16 cellular contexts compared by ENCODE assay signal in genomic region chr17:56292010-56292409, GRCh38.
DNase-seq lines count a peak whose midpoint lies in the region; ATAC-seq and TF ChIP-seq lines count a peak whose summit lies in the region.
"Had no signal": no experiment of that assay in that cellular context is flagged by ENCODE, and none has a peak within 500 bp of the region (broad histone marks: within the 10 kb centered on the region; RNA-seq: fewer than 3 reads in every experiment).

No MANE protein-coding gene starts in this region.

- H3K4me1 Mint-ChIP-seq in WTC11 = no peaks in the 10 kb centered on the region

- H3K36me3 Mint-ChIP-seq in WTC11 = no peaks in the 10 kb centered on the region
- H3K36me3 Mint-ChIP-seq: naive thymus-derived CD8-positive, alpha-beta T cell had no signal

- in situ Hi-C loops in astrocyte of the cerebellum (cut with HindIII; ENCODE audit: low sequenced_read_pairs) = loop anchor here (5.0 kb wide), 1 partner anchor 75 kb away; no protein-coding TSS in a partner anchor

- peak; percentile 72 for DNase-seq in A172 (ENCODE audit: low spot score)
- DNase-seq in HS-5 (ENCODE audit: low read depth) = peak; percentile 75
- DNase-seq in astrocyte of the cerebellum (ENCODE audit: low read depth) = peak; percentile 51
- DNase-seq in iris pigment epithelial cell (ENCODE audit: low read depth) = peak; percentile 76
- DNase-seq in GF-D8 (lab: John Stamatoyannopoulos, UW) = no peak
- DNase-seq in nucleus accumbens (lab: John Stamatoyannopoulos, UW) = no peak
- DNase-seq in WTC11 (ENCODE audit: low spot score) = no peak
- no peak for DNase-seq in stimulated activated CD4-positive, alpha-beta T cell treated with anti-CD3 and anti-CD28 coated beads, Interleukin-15, amount 100 ng/mL, for 24 hours
- DNase-seq: activated gamma-delta T cell; DMS 273 treated with DMSO at 0.1 percent for 48 hours; GOT3; naive thymus-derived CD8-positive, alpha-beta T cell; NCI-H1105 treated with DMSO at 0.1 percent for 48 hours; T-helper 2 cell; testis had no signal

- CTCF ChIA-PET in WTC11 (lab: Charles Lee) = no interaction called here

- H3K4me3 Mint-ChIP-seq in WTC11 = no peak overlapping the region
- H3K4me3 Mint-ChIP-seq: central memory CD8-positive, alpha-beta T cell; naive thymus-derived CD8-positive, alpha-beta T cell had no signal

- no peaks in the 10 kb centered on the region for H3K27me3 Mint-ChIP-seq in WTC11 (ENCODE audit: low read depth)
- H3K27me3 Mint-ChIP-seq: central memory CD8-positive, alpha-beta T cell had no signal

- no peak overlapping the region for H3K4me3 ChIP-seq in astrocyte of the cerebellum (ENCODE audit: low read depth, low read length)
- H3K4me3 ChIP-seq: testis had no signal

- POLR2A ChIA-PET in WTC11 (lab: Charles Lee) = no interaction called here

- no peak for ATAC-seq in WTC11
- ATAC-seq: naive thymus-derived CD8-positive, alpha-beta T cell had no signal

- TF ChIP-seq CTCF in astrocyte of the cerebellum (IDR thresholded peaks at IDR 0.05; ENCODE audit: low read depth, low read length, missing control alignments) = no peak
- TF ChIP-seq CTCF in WTC11 (IDR thresholded peaks at IDR 0.05) = no peak

- no peaks in the 10 kb centered on the region for H3K9me3 Mint-ChIP-seq in WTC11
- H3K9me3 Mint-ChIP-seq: central memory CD8-positive, alpha-beta T cell; naive thymus-derived CD8-positive, alpha-beta T cell had no signal

- H3K27ac Mint-ChIP-seq in WTC11 = no peak overlapping the region

TF ChIP-seq in WTC11, 78 proteins besides CTCF, POLR2A, EP300 and RAD21:
- TF ChIP-seq ETV6 (CRISPR knock-in tag; IDR thresholded peaks at IDR 0.05) (no peak), SP1 (CRISPR knock-in tag; conservative IDR thresholded peaks at IDR 0.05) (no peak), TEAD4 (CRISPR knock-in tag; IDR thresholded peaks at IDR 0.05) (no peak), JAZF1 (CRISPR knock-in tag; IDR thresholded peaks at IDR 0.05) (no peak), TEAD1 (CRISPR knock-in tag; IDR thresholded peaks at IDR 0.05) (no peak), ZNF219 (CRISPR knock-in tag; IDR thresholded peaks at IDR 0.05; ENCODE audit: borderline replicate concordance) (no peak), OVOL2 (CRISPR knock-in tag; IDR thresholded peaks at IDR 0.05; ENCODE audit: borderline replicate concordance) (no peak), ATF6 (CRISPR knock-in tag; IDR thresholded peaks at IDR 0.05) (no peak), ZNF396 (CRISPR knock-in tag; IDR thresholded peaks at IDR 0.05; ENCODE audit: borderline replicate concordance) (no peak), FOXJ3 (CRISPR knock-in tag; IDR thresholded peaks at IDR 0.05; ENCODE audit: borderline replicate concordance) (no peak), MYBL2 (CRISPR knock-in tag; IDR thresholded peaks at IDR 0.05) (no peak), HMGA2 (CRISPR knock-in tag; IDR thresholded peaks at IDR 0.05) (no peak), ESRRA (CRISPR knock-in tag; IDR thresholded peaks at IDR 0.05; ENCODE audit: borderline replicate concordance) (no peak)
- TF ChIP-seq, protein P1, sequence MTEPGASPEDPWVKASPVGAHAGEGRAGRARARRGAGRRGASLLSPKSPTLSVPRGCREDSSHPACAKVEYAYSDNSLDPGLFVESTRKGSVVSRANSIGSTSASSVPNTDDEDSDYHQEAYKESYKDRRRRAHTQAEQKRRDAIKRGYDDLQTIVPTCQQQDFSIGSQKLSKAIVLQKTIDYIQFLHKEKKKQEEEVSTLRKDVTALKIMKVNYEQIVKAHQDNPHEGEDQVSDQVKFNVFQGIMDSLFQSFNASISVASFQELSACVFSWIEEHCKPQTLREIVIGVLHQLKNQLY (CRISPR knock-in tag; IDR thresholded peaks at IDR 0.05) = no peak
- TF ChIP-seq, protein P2, sequence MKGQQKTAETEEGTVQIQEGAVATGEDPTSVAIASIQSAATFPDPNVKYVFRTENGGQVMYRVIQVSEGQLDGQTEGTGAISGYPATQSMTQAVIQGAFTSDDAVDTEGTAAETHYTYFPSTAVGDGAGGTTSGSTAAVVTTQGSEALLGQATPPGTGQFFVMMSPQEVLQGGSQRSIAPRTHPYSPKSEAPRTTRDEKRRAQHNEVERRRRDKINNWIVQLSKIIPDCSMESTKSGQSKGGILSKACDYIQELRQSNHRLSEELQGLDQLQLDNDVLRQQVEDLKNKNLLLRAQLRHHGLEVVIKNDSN (CRISPR knock-in tag; IDR thresholded peaks at IDR 0.05) = no peak
- TF ChIP-seq, protein P3, sequence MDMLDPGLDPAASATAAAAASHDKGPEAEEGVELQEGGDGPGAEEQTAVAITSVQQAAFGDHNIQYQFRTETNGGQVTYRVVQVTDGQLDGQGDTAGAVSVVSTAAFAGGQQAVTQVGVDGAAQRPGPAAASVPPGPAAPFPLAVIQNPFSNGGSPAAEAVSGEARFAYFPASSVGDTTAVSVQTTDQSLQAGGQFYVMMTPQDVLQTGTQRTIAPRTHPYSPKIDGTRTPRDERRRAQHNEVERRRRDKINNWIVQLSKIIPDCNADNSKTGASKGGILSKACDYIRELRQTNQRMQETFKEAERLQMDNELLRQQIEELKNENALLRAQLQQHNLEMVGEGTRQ (CRISPR knock-in tag; IDR thresholded peaks at IDR 0.05) = no peak

Comparison
In these comparisons a context has a peak if more than half of its experiments do, and no peak if none do; other contexts are left out.
1. DNase-seq: peak in A172 (single experiment), HS-5 (single experiment), astrocyte of the cerebellum (single experiment) and iris pigment epithelial cell (single experiment); none in GF-D8 (single experiment), nucleus accumbens (0 of 56), WTC11 (single experiment) and stimulated activated CD4-positive, alpha-beta T cell treated with anti-CD3 and anti-CD28 coated beads, Interleukin-15, amount 100 ng/mL, for 24 hours (single experiment).